1 cellular context compared by ENCODE assay signal in the genomic region with DNA sequence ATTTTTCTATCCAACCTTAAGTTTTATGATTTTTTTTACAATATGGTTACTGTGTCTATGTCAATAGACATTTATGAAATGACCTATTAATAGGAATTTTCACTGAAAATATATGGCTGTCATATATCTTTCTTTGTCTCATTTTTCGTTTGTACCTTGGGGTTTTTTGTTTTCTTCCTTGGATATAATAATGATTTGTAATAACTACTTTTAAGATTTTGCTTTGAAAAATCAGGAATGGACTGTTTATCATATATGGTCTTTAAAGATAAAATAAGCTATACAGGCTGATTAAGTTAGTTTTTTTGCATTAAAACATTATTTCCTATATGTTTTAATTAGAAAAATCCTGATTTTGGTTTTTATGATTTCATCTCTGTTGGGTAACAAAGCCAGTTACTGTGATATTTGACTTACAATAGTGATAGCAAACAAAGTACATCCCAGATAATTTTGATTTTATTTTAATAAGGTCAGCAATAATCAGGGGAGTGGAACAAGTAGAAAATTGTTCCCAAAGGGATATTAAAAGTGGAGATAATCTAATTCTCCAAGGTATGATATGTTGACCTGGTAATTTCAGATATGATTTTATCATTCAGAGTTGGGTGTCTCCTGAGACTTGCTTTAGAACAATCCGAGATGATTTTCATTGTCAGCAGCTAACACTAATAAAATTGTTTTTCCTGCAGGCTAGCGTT.
TF ChIP-seq lines count a peak whose summit lies in the region.

No MANE protein-coding gene starts in this region.

TF ChIP-seq in SK-N-SH treated with all-trans-retinoic acid at 6 μM for 48 hours, 23 proteins besides CTCF, POLR2A, EP300 and RAD21 (continued from another document):
- TF ChIP-seq TSHZ2 (CRISPR knock-in tag; IDR thresholded peaks at IDR 0.05) = no peak
- no peak for TF ChIP-seq GLIS3 (CRISPR knock-in tag; IDR thresholded peaks at IDR 0.05)
- TF ChIP-seq TCF4 (CRISPR knock-in tag; IDR thresholded peaks at IDR 0.05; ENCODE audit: borderline replicate concordance) = no peak
- no peak for TF ChIP-seq OSR1 (CRISPR knock-in tag; IDR thresholded peaks at IDR 0.05)
- no peak for TF ChIP-seq ARNTL (CRISPR knock-in tag; IDR thresholded peaks at IDR 0.05; ENCODE audit: borderline replicate concordance, low read depth)
- TF ChIP-seq PPARA (CRISPR knock-in tag; IDR thresholded peaks at IDR 0.05; ENCODE audit: borderline replicate concordance) = no peak
